8 cellular contexts compared by ENCODE assay signal in genomic region chr3:194204036-194204792, GRCh38.
DNase-seq lines count a peak whose midpoint lies in the region; ATAC-seq and TF ChIP-seq lines count a peak whose summit lies in the region.

No MANE protein-coding gene starts in this region.

- no peak for ATAC-seq in HG02973 (IDR thresholded peaks at IDR 0.05; ENCODE audit: unreplicated experiment)

- no peak for TF ChIP-seq CTCF in osteocyte (IDR thresholded peaks at IDR 0.05)

- H3K4me3 Mint-ChIP-seq in osteocyte (ENCODE audit: unreplicated experiment) = peak overlapping the region; percentile 42

- no peaks in the 10 kb centered on the region for H3K36me3 Mint-ChIP-seq in osteocyte (ENCODE audit: unreplicated experiment)

- H3K36me3 ChIP-seq in effector memory CD4-positive, alpha-beta T cell (ENCODE audit: control insufficient read depth, insufficient read depth, low read length) = no peaks in the 10 kb centered on the region

- peak; percentile 21 for DNase-seq in activated CD8-positive, alpha-beta memory T cell treated with anti-CD3 and anti-CD28 coated beads, Interleukin-2, amount 50 U/mL, for 4 hours
- DNase-seq in activated CD8-positive, alpha-beta memory T cell treated with anti-CD3 and anti-CD28 coated beads, Interleukin-2, amount 50 U/mL, for 48 hours = no peak
- DNase-seq in NCI-H774 (lab: John Stamatoyannopoulos, UW) (peak; percentile 49), osteocyte (ENCODE audit: extremely low spot score, unreplicated experiment) (no peak), HUDEP-2 (lab: John Stamatoyannopoulos, UW; ENCODE audit: unreplicated experiment in 76 of 76) (no peak), NOMO-1 treated with DMSO at 0.1 percent for 48 hours (lab: John Stamatoyannopoulos, UW; ENCODE audit: unreplicated experiment) (no peak)
- DNase-seq in effector memory CD4-positive, alpha-beta T cell = no peak

- H3K4me1 ChIP-seq in effector memory CD4-positive, alpha-beta T cell (ENCODE audit: control insufficient read depth, insufficient read depth, low read length, poor library complexity, severe bottlenecking) = peaks cover 3% of the 10 kb centered on the region

- H3K27ac ChIP-seq in effector memory CD4-positive, alpha-beta T cell (ENCODE audit: insufficient read depth, low read length, poor library complexity, severe bottlenecking) = no peak overlapping the region

- no peaks in the 10 kb centered on the region for H3K9me3 Mint-ChIP-seq in osteocyte (ENCODE audit: unreplicated experiment)

- H3K27me3 ChIP-seq in effector memory CD4-positive, alpha-beta T cell (replicated peaks; ENCODE audit: control insufficient read depth, insufficient read depth, low read length, poor library complexity, severe bottlenecking) = no peaks in the 10 kb centered on the region

- H3K4me3 ChIP-seq in effector memory CD4-positive, alpha-beta T cell (ENCODE audit: insufficient read depth, low read depth, low read length, poor library complexity, severe bottlenecking) = peak overlapping the region; percentile 5

- peaks cover 55% of the 10 kb centered on the region for H3K27me3 Mint-ChIP-seq in osteocyte (ENCODE audit: unreplicated experiment)

- H3K27ac Mint-ChIP-seq in osteocyte (ENCODE audit: unreplicated experiment) = no peak overlapping the region

- H3K9me3 ChIP-seq in effector memory CD4-positive, alpha-beta T cell (ENCODE audit: control insufficient read depth, low read length) = no peaks in the 10 kb centered on the region

- peaks cover 20% of the 10 kb centered on the region for H3K4me1 Mint-ChIP-seq in osteocyte (ENCODE audit: unreplicated experiment)

Comparison
In these comparisons a context has a peak if more than half of its experiments do, and no peak if none do; other contexts are left out.
1. DNase-seq: peak in activated CD8-positive, alpha-beta memory T cell treated with anti-CD3 and anti-CD28 coated beads, Interleukin-2, amount 50 U/mL, for 4 hours (single experiment) and NCI-H774 (single experiment); none in activated CD8-positive, alpha-beta memory T cell treated with anti-CD3 and anti-CD28 coated beads, Interleukin-2, amount 50 U/mL, for 48 hours (single experiment), effector memory CD4-positive, alpha-beta T cell (0 of 3), osteocyte (single experiment), HUDEP-2 (0 of 76) and NOMO-1 treated with DMSO at 0.1 percent for 48 hours (single experiment).